9 cellular contexts compared by ENCODE assay signal in genomic region chr3:51975857-51976549, GRCh38. TPM values are rescaled to one million over a fixed set of nuclear protein-coding genes. Genes with fewer than 3 reads are reported as not detected.
DNase-seq lines count a peak whose midpoint lies in the region; ATAC-seq, FAIRE-seq and TF ChIP-seq lines count a peak whose summit lies in the region.
"Had no signal": no experiment of that assay in that cellular context is flagged by ENCODE, and none has a peak within 500 bp of the region (broad histone marks: within the 10 kb centered on the region; RNA-seq: fewer than 3 reads in every experiment).

No MANE protein-coding gene starts in this region.

- peak overlapping the region; percentile 99; the same call in 1 of the 2 replicates for H2AFZ ChIP-seq in PC-3 (ENCODE audit: low read length)

- no TSS peak for BruUV-seq in PC-3 (replicated peaks; lab: Mats Ljungman, UMichigan)

- WGBS in small intestine, 3 donors = 42 to 45% (median 43%) methylated on average over 45 of the region's 45 CpGs

- no peaks in the 10 kb centered on the region for H3F3A ChIP-seq in PC-3 (ENCODE audit: low read length, unreplicated experiment)

- H3K4me3 ChIP-seq in PC-3 (ENCODE audit: low read length) = peak overlapping the region; percentile 99
- H3K4me3 ChIP-seq in small intestine (ENCODE audit: low read depth in 1 of 2, low read length in 2 of 2) = peak overlapping the region in 1 of 2 donors; percentile 53

- intact Hi-C loops in PC-3 (cut with micrococcal nuclease) = loop anchor here (2.0 kb wide), 1 partner anchor 23 kb away; no protein-coding TSS in a partner anchor

- CTCF ChIA-PET in PC-3 (lab: Charles Lee) = no interaction called here

- POLR2A ChIA-PET in PC-3 (lab: Charles Lee; ENCODE audit: unreplicated experiment) = no interaction called here

- no peaks in the 10 kb centered on the region for H4K20me1 ChIP-seq in PC-3 (ENCODE audit: low read length)

- H3K9me3 ChIP-seq in PC-3 (ENCODE audit: low read length) = no peaks in the 10 kb centered on the region
- no peaks in the 10 kb centered on the region for H3K9me3 ChIP-seq in small intestine (ENCODE audit: control insufficient read depth, low read depth)

- H3K27ac ChIP-seq in PC-3 (ENCODE audit: low read length) = no peak overlapping the region
- H3K27ac ChIP-seq in small intestine (ENCODE audit: low read depth in 1 of 2, low read length in 1 of 2) = peak overlapping the region; percentile 86 to 98

- peak overlapping the region; percentile 100 for H3K4me2 ChIP-seq in PC-3 (ENCODE audit: low read length)

- H3K4me1 ChIP-seq in PC-3 (ENCODE audit: insufficient read depth, low read length) = peaks cover 23% of the 10 kb centered on the region
- H3K4me1 ChIP-seq in small intestine (ENCODE audit: control insufficient read depth in 2 of 2, insufficient read depth in 1 of 2, low read depth in 1 of 2, low read length in 1 of 2) = peaks cover 1 to 6% of the 10 kb centered on the region in 2 donors

- no peaks in the 10 kb centered on the region for H3K9me2 ChIP-seq in PC-3 (replicated peaks; ENCODE audit: low read length)

- H3K27me3 ChIP-seq in PC-3 (ENCODE audit: low read length) = no peaks in the 10 kb centered on the region
- no peaks in the 10 kb centered on the region for H3K27me3 ChIP-seq in small intestine (ENCODE audit: control insufficient read depth in 2 of 2, insufficient read depth in 2 of 2, low read length in 2 of 2)

- DNase-seq in activated CD4-positive, alpha-beta T cell treated with anti-CD3 and anti-CD28 coated beads for 48 hours = peak; percentile 50
- DNase-seq in activated CD4-positive, alpha-beta T cell treated with anti-CD3 and anti-CD28 coated beads for 1 hour = no peak
- DNase-seq in PC-3 (peak; percentile 37), cerebellar cortex (ENCODE audit: low spot score) (peak; percentile 93), kidney tubule cell (ENCODE audit: low spot score) (peak; percentile 52), small intestine (no peak), NCI-H510A (lab: John Stamatoyannopoulos, UW) (no peak), NCI-H510A treated with DMSO at 0.1 percent for 48 hours (lab: John Stamatoyannopoulos, UW) (no peak)

- H3K79me2 ChIP-seq in PC-3 (ENCODE audit: low read length) = peaks cover 32% of the 10 kb centered on the region

- H3K36me3 ChIP-seq in PC-3 (ENCODE audit: low read depth, low read length) (no peaks in the 10 kb centered on the region), small intestine (ENCODE audit: control insufficient read depth in 2 of 2, insufficient read depth in 2 of 2, low read length in 2 of 2) (no peaks in the 10 kb centered on the region)

- no peak overlapping the region for H3K9ac ChIP-seq in PC-3 (ENCODE audit: low read length)

- ATAC-seq in PC-3 = no peak

- peak; percentile 29; the same call in 1 of the 2 replicates for TF ChIP-seq CTCF in PC-3 (conservative IDR thresholded peaks at IDR 0.05; ENCODE audit: low read depth, low read length)

- no peak for FAIRE-seq in small intestine (lab: Jason Lieb, UNC)
- FAIRE-seq: endometrium had no signal

RNA-seq across cellular contexts. Expression of gene ABHD14A, which starts 1.1 kb away (rescaled TPM):
- total RNA-seq in PC-3 (2014; rRNA removed) = 22.1 and 23.4 TPM in 2 replicates
- 10 to 100 TPM in 1 of 3 donors, 1 to 10 TPM in 2; 4.6 to 17.6 (median 5.1) TPM for polyA plus RNA-seq in small intestine

RNA-seq across cellular contexts. Expression of gene ABHD14B, which starts 2.2 kb away (rescaled TPM):
- 49.6 and 53.8 TPM in 2 replicates for total RNA-seq in PC-3 (2014; rRNA removed)
- 100 to 1,000 TPM in 2 of 3 donors, 10 to 100 TPM in 1; 71.3 to 164 (median 131) TPM for polyA plus RNA-seq in small intestine

RNA-seq across cellular contexts. Expression of gene ACY1, which starts 7.3 kb away (rescaled TPM):
- total RNA-seq in PC-3 (2014; rRNA removed) = 71.3 and 113 TPM in 2 replicates
- 1,000 to 10,000 TPM in 1 of 3 donors, 100 to 1,000 TPM in 2; 164 to 1,228 (median 877) TPM for polyA plus RNA-seq in small intestine

RNA-seq across cellular contexts. Expression of gene PCBP4, which starts 8.7 kb away (rescaled TPM):
- total RNA-seq in PC-3 (2014; rRNA removed) = 45.8 and 59.1 TPM in 2 replicates
- polyA plus RNA-seq in small intestine = 10 to 100 TPM; 24.0 to 60.8 (median 45.4) TPM

RNA-seq across cellular contexts. Expression of gene RPL29, which starts 19.7 kb away (rescaled TPM):
- total RNA-seq in PC-3 (2014; rRNA removed) = 1,539 and 1,807 TPM in 2 replicates
- 1,000 to 10,000 TPM; 2,279 to 2,499 (median 2,299) TPM for polyA plus RNA-seq in small intestine

Comparison
In these comparisons a context has a peak if more than half of its experiments do, and no peak if none do; other contexts are left out.
1. DNase-seq: peak in activated CD4-positive, alpha-beta T cell treated with anti-CD3 and anti-CD28 coated beads for 48 hours (single experiment), PC-3 (single experiment), cerebellar cortex (single experiment) and kidney tubule cell (single experiment); none in activated CD4-positive, alpha-beta T cell treated with anti-CD3 and anti-CD28 coated beads for 1 hour (single experiment), small intestine (single experiment), NCI-H510A (single experiment) and NCI-H510A treated with DMSO at 0.1 percent for 48 hours (single experiment).